ENCODE assay signal across 23 cellular contexts in genomic region chr22:37778370-37779009, GRCh38. TPM values are rescaled to one million over a fixed set of nuclear protein-coding genes. Genes with fewer than 3 reads are reported as not detected.
"Had no signal": no experiment of that assay in that cellular context is flagged by ENCODE, and none has a peak within 500 bp of the region (broad histone marks: within the 10 kb centered on the region; RNA-seq: fewer than 3 reads in every experiment).

No MANE protein-coding gene starts in this region.

- DNase-seq: dorsolateral prefrontal cortex; effector CD8-positive, alpha-beta T cell; esophagus squamous epithelium; foreskin keratinocyte; head of caudate nucleus; left colon; left ventricle myocardium superior; mesendoderm; naive B cell; psoas muscle; retina; sigmoid colon; stimulated activated CD4-positive, alpha-beta T cell treated with anti-CD3 and anti-CD28 coated beads, Interleukin-2, amount 100 ng/mL, for 24 hours; stimulated activated naive CD4-positive, alpha-beta T cell treated with Interleukin-2 at 50 U/mL for 16 hours; upper lobe of left lung had no signal

- H3K79me2 ChIP-seq: hepatocyte had no signal

- H3K27ac ChIP-seq: coronary artery, dorsolateral prefrontal cortex, hepatocyte, psoas muscle had no signal

- ATAC-seq: foreskin keratinocyte, left colon, left ventricle myocardium superior, psoas muscle had no signal

- H3K9me3 ChIP-seq: esophagus squamous epithelium, psoas muscle, sigmoid colon, upper lobe of left lung, vagina had no signal

- H3K4me3 ChIP-seq: coronary artery, dorsolateral prefrontal cortex, esophagus squamous epithelium, hepatocyte, lung, psoas muscle, sigmoid colon, skin epidermis, upper lobe of left lung, vagina had no signal

- H2AFZ ChIP-seq: hepatocyte had no signal

- H3K36me3 ChIP-seq: vagina had no signal

- H3K27me3 ChIP-seq: esophagus squamous epithelium, foreskin keratinocyte, hepatocyte, sigmoid colon, upper lobe of left lung, vagina had no signal

- FAIRE-seq: kidney had no signal

- H3K4me2 ChIP-seq: hepatocyte had no signal

RNA-seq across cellular contexts. Expression of gene GALR3, which starts 44.7 kb away (rescaled TPM):
- total RNA-seq: esophagus squamous epithelium, foreskin keratinocyte, hepatocyte, kidney, left colon, left ventricle myocardium superior, lung, omental fat pad, sigmoid colon, upper lobe of left lung, vagina had no signal
- polyA plus RNA-seq: foreskin keratinocyte, lung, sigmoid colon, thymus had no signal
